ENCODE assay signal across 37 cellular contexts in the genomic region with DNA sequence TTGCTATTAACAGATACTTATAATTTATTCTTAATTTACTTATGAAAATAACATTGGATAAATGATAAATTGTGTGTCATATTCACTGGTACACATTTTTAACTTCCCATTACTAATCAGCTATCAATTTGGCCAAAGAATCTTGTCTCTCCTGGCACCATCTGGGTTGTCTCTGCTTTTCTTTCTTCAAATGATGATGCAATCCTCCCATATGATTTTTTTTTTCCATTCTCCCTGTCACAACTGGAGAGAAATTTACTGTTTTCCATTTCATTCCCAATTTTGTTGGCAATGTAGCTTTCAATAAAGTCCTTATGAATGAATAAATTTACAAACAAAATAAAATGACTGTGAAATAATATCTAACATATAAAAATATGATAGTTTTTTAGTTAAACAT.
"Had no signal": no experiment of that assay in that cellular context is flagged by ENCODE, and none has a peak within 500 bp of the region (broad histone marks: within the 10 kb centered on the region; RNA-seq: fewer than 3 reads in every experiment).

No MANE protein-coding gene starts in this region.

- H3K4me3 ChIP-seq: adrenal gland, ascending aorta, breast epithelium, cardiac muscle cell, colonic mucosa, dorsolateral prefrontal cortex, esophagus squamous epithelium, gastrocnemius medialis, heart left ventricle had no signal

- DNase-seq: activated CD4-positive, alpha-beta memory T cell treated with anti-CD3 and anti-CD28 coated beads for 36 hours; activated CD4-positive, alpha-beta T cell treated with anti-CD3 and anti-CD28 coated beads for 36 hours; activated CD4-positive, alpha-beta T cell treated with anti-CD3 and anti-CD28 coated beads, Interleukin-2, amount 10 ng/mL, durations not matched to agents 24 days and 14 days; activated CD4-positive, CD25-positive, alpha-beta regulatory T cell; activated CD4-positive, CD25-positive, alpha-beta regulatory T cell treated with anti-CD3 and anti-CD28 coated beads, Interleukin-2, amount 50 U/mL, for 72 hours; activated CD8-positive, alpha-beta memory T cell treated with anti-CD3 and anti-CD28 coated beads, Interleukin-2, amount 10 ng/mL, durations not matched to agents 7 days and 5 days; activated CD8-positive, alpha-beta memory T cell treated with anti-CD3 and anti-CD28 coated beads, Interleukin-2, amount 50 U/mL, for 4 hours; activated CD8-positive, alpha-beta T cell treated with anti-CD3 and anti-CD28 coated beads, Interleukin-2, amount 10 ng/mL, durations not matched to agents 7 days and 5 days; activated effector memory CD4-positive, alpha-beta T cell treated with anti-CD3 and anti-CD28 coated beads, Interleukin-2, amount 50 U/mL, for 16 hours; activated naive CD4-positive, alpha-beta T cell treated with anti-CD3 and anti-CD28 coated beads for 36 hours; activated naive CD8-positive, alpha-beta T cell treated with anti-CD3 and anti-CD28 coated beads for 36 hours; activated naive CD8-positive, alpha-beta T cell treated with anti-CD3 and anti-CD28 coated beads, Interleukin-2, amount 50 U/mL, for 24 hours; activated T-cell treated with anti-CD3 and anti-CD28 coated beads, Interleukin-2, amount 50 U/mL, for 1 hour; activated T-cell treated with anti-CD3 and anti-CD28 coated beads, Interleukin-2, amount 50 U/mL, for 48 hours; adrenal gland; central memory CD4-positive, alpha-beta T cell; cerebellar nuclear complex; colonic mucosa; dorsolateral prefrontal cortex; effector memory CD8-positive, alpha-beta T cell; esophagus squamous epithelium; foreskin keratinocyte; glutamatergic neuron; heart left ventricle; hypothalamus; T-helper 2 cell had no signal

- H3K9me3 Mint-ChIP-seq: activated naive CD4-positive, alpha-beta T cell treated with anti-CD3 and anti-CD28 coated beads, Interleukin-2, amount 50 U/mL, for 24 hours; activated naive CD8-positive, alpha-beta T cell treated with anti-CD3 and anti-CD28 coated beads, Interleukin-2, amount 50 U/mL, for 24 hours had no signal

- H3K27ac ChIP-seq: adrenal gland, ascending aorta, breast epithelium, cardiac muscle cell, colonic mucosa, dorsolateral prefrontal cortex, epithelial cell of prostate, esophagus squamous epithelium, foreskin keratinocyte, gastrocnemius medialis, heart left ventricle had no signal

- H3K36me3 Mint-ChIP-seq: activated CD4-positive, alpha-beta memory T cell treated with anti-CD3 and anti-CD28 coated beads for 36 hours; activated CD8-positive, alpha-beta memory T cell treated with anti-CD3 and anti-CD28 coated beads, Interleukin-2, amount 10 ng/mL, durations not matched to agents 7 days and 5 days; activated naive CD4-positive, alpha-beta T cell treated with anti-CD3 and anti-CD28 coated beads, Interleukin-2, amount 50 U/mL, for 24 hours; activated naive CD8-positive, alpha-beta T cell treated with anti-CD3 and anti-CD28 coated beads for 36 hours; brain had no signal

- H3K36me3 ChIP-seq: adrenal gland, ascending aorta, breast epithelium, cardiac muscle cell, colonic mucosa, esophagus squamous epithelium, gastrocnemius medialis, heart left ventricle had no signal

- H3K27me3 ChIP-seq: adrenal gland, ascending aorta, breast epithelium, cardiac muscle cell, colonic mucosa, dorsolateral prefrontal cortex, esophagus squamous epithelium, foreskin keratinocyte, gastrocnemius medialis, heart left ventricle had no signal

- ATAC-seq: activated CD4-positive, alpha-beta T cell treated with anti-CD3 and anti-CD28 coated beads for 36 hours; activated CD8-positive, alpha-beta memory T cell treated with anti-CD3 and anti-CD28 coated beads, Interleukin-2, amount 10 ng/mL, durations not matched to agents 7 days and 5 days; activated CD8-positive, alpha-beta T cell treated with anti-CD3 and anti-CD28 coated beads, Interleukin-2, amount 10 ng/mL, durations not matched to agents 7 days and 5 days; activated naive CD8-positive, alpha-beta T cell treated with anti-CD3 and anti-CD28 coated beads, Interleukin-2, amount 50 U/mL, for 24 hours; effector memory CD8-positive, alpha-beta T cell; foreskin keratinocyte; gastrocnemius medialis; heart left ventricle had no signal

- H3K9me3 ChIP-seq: adrenal gland, ascending aorta, colonic mucosa, gastrocnemius medialis, heart left ventricle had no signal

- H3K4me1 Mint-ChIP-seq: activated CD4-positive, alpha-beta T cell treated with anti-CD3 and anti-CD28 coated beads for 36 hours; activated CD4-positive, alpha-beta T cell treated with anti-CD3 and anti-CD28 coated beads, Interleukin-2, amount 10 ng/mL, durations not matched to agents 24 days and 14 days; activated CD8-positive, alpha-beta memory T cell treated with anti-CD3 and anti-CD28 coated beads, Interleukin-2, amount 10 ng/mL, durations not matched to agents 7 days and 5 days; activated naive CD4-positive, alpha-beta T cell treated with anti-CD3 and anti-CD28 coated beads, Interleukin-2, amount 50 U/mL, for 24 hours; activated naive CD8-positive, alpha-beta T cell treated with anti-CD3 and anti-CD28 coated beads for 36 hours; activated naive CD8-positive, alpha-beta T cell treated with anti-CD3 and anti-CD28 coated beads, Interleukin-2, amount 50 U/mL, for 24 hours; brain had no signal

- H3K4me3 Mint-ChIP-seq: activated CD4-positive, alpha-beta memory T cell treated with anti-CD3 and anti-CD28 coated beads for 36 hours; activated CD4-positive, alpha-beta T cell treated with anti-CD3 and anti-CD28 coated beads for 36 hours; activated CD4-positive, alpha-beta T cell treated with anti-CD3 and anti-CD28 coated beads, Interleukin-2, amount 10 ng/mL, durations not matched to agents 24 days and 14 days; activated CD8-positive, alpha-beta memory T cell treated with anti-CD3 and anti-CD28 coated beads, Interleukin-2, amount 10 ng/mL, durations not matched to agents 7 days and 5 days; activated CD8-positive, alpha-beta T cell treated with anti-CD3 and anti-CD28 coated beads, Interleukin-2, amount 10 ng/mL, durations not matched to agents 7 days and 5 days; activated naive CD4-positive, alpha-beta T cell treated with anti-CD3 and anti-CD28 coated beads for 36 hours; activated naive CD4-positive, alpha-beta T cell treated with anti-CD3 and anti-CD28 coated beads, Interleukin-2, amount 50 U/mL, for 24 hours; activated naive CD8-positive, alpha-beta T cell treated with anti-CD3 and anti-CD28 coated beads for 36 hours; activated naive CD8-positive, alpha-beta T cell treated with anti-CD3 and anti-CD28 coated beads, Interleukin-2, amount 50 U/mL, for 24 hours; activated T-helper 1 cell treated with anti-CD3 and anti-CD28 coated beads, Interleukin-12 subunit alpha, Interleukin-12 subunit beta, Interleukin-2, Interleukin-4 antibody, amounts not matched to agents 30 ng/mL and 10 ng/mL and 1 ng/mL, durations not matched to agents 14 hours and 24 hours and 36 hours; brain; dendritic cell treated with granulocyte-macrophage colony-stimulating factor and Interleukin-4, amounts not matched to agents 40 ng/mL and 50 ng/mL, for 4 days; effector memory CD8-positive, alpha-beta T cell had no signal

- H3K27me3 Mint-ChIP-seq: activated CD4-positive, alpha-beta memory T cell treated with anti-CD3 and anti-CD28 coated beads for 36 hours; activated CD4-positive, alpha-beta T cell treated with anti-CD3 and anti-CD28 coated beads for 36 hours; activated CD4-positive, alpha-beta T cell treated with anti-CD3 and anti-CD28 coated beads, Interleukin-2, amount 10 ng/mL, durations not matched to agents 24 days and 14 days; activated CD8-positive, alpha-beta memory T cell treated with anti-CD3 and anti-CD28 coated beads, Interleukin-2, amount 10 ng/mL, durations not matched to agents 7 days and 5 days; activated naive CD4-positive, alpha-beta T cell treated with anti-CD3 and anti-CD28 coated beads, Interleukin-2, amount 50 U/mL, for 24 hours; activated naive CD8-positive, alpha-beta T cell treated with anti-CD3 and anti-CD28 coated beads for 36 hours; activated naive CD8-positive, alpha-beta T cell treated with anti-CD3 and anti-CD28 coated beads, Interleukin-2, amount 50 U/mL, for 24 hours; brain; dendritic cell treated with granulocyte-macrophage colony-stimulating factor and Interleukin-4, amounts not matched to agents 40 ng/mL and 50 ng/mL, for 4 days; effector memory CD8-positive, alpha-beta T cell had no signal

- FAIRE-seq: endothelial cell of umbilical vein had no signal

- H3K4me1 ChIP-seq: adrenal gland, ascending aorta, breast epithelium, colonic mucosa, esophagus squamous epithelium, foreskin keratinocyte, gastrocnemius medialis, heart left ventricle had no signal

- H3K27ac Mint-ChIP-seq: activated CD4-positive, alpha-beta memory T cell treated with anti-CD3 and anti-CD28 coated beads for 36 hours; activated CD4-positive, alpha-beta T cell treated with anti-CD3 and anti-CD28 coated beads for 36 hours; activated CD4-positive, alpha-beta T cell treated with anti-CD3 and anti-CD28 coated beads, Interleukin-2, amount 10 ng/mL, durations not matched to agents 24 days and 14 days; activated CD8-positive, alpha-beta memory T cell treated with anti-CD3 and anti-CD28 coated beads, Interleukin-2, amount 10 ng/mL, durations not matched to agents 7 days and 5 days; activated CD8-positive, alpha-beta T cell treated with anti-CD3 and anti-CD28 coated beads, Interleukin-2, amount 10 ng/mL, durations not matched to agents 7 days and 5 days; activated naive CD4-positive, alpha-beta T cell treated with anti-CD3 and anti-CD28 coated beads for 36 hours; activated naive CD4-positive, alpha-beta T cell treated with anti-CD3 and anti-CD28 coated beads, Interleukin-2, amount 50 U/mL, for 24 hours; activated naive CD8-positive, alpha-beta T cell treated with anti-CD3 and anti-CD28 coated beads for 36 hours; activated naive CD8-positive, alpha-beta T cell treated with anti-CD3 and anti-CD28 coated beads, Interleukin-2, amount 50 U/mL, for 24 hours; activated T-helper 1 cell treated with anti-CD3 and anti-CD28 coated beads, Interleukin-12 subunit alpha, Interleukin-12 subunit beta, Interleukin-2, Interleukin-4 antibody, amounts not matched to agents 30 ng/mL and 10 ng/mL and 1 ng/mL, durations not matched to agents 14 hours and 24 hours and 36 hours; activated T-helper 2 cell treated with anti-CD3 and anti-CD28 coated beads, Interferon-gamma antibody, Interleukin-2, Interleukin-4, amounts not matched to agents 10 μg/mL and 5 μg/mL and 100 μg/mL, durations not matched to agents 14 hours and 24 hours and 36 hours; brain; dendritic cell treated with granulocyte-macrophage colony-stimulating factor and Interleukin-4, amounts not matched to agents 40 ng/mL and 50 ng/mL, for 4 days; effector memory CD8-positive, alpha-beta T cell had no signal
